Comparison of ENCODE assay signal across 8 cellular contexts in the genomic region with DNA sequence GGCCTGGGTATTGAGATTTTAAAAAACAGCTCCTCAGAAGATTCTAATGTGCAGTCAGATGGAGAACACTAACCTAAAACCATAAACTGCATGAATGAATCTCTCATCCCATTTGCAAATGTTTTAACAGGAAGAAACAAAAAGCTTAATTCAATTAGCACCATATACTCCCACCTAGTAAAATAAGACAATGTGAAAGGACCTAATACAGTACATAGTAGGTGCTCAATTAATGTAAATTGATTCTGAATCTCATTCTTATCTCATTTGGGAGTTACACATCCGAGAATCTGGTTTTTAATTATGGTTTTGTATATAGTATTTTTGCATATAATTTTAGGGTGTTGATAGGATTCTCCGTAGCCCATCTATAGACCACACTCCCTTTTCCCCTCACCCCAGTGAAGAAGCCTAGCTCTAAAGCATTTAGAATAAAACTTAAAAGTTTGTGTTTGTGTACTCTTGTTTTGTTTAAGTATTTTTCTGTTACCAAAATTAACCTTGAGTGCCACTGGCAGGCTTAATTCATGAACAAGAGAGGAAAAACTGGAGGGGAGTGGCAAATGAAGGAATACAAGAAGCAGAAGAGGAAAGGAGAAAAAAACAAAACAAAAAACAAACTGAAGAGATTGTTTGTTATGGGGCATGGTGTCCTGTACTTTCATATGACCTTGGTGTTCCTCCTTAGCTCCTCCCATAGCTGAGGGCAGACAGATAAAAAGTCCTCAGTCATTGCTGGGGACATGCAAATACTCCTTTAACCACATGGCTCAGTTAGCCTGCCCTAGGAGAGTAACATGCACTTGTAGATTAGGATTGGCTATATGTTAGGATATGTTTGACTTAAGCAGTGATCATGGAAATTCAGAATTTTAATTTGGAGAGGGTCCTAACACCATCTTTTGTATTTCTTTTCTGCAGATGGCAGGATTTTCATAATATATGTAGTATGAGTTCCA. TPM values are rescaled to one million over a fixed set of nuclear protein-coding genes. Genes with fewer than 3 reads are reported as not detected.
DNase-seq lines count a peak whose midpoint lies in the region; ATAC-seq, FAIRE-seq and TF ChIP-seq lines count a peak whose summit lies in the region.

No MANE protein-coding gene starts in this region.

- ATAC-seq in GM21515 (IDR thresholded peaks at IDR 0.05; ENCODE audit: unreplicated experiment), result peak; percentile 52

- intact Hi-C loops in left ventricle myocardium inferior (cut with micrococcal nuclease), result loop anchor here (10.0 kb wide), 1 partner anchor 55 kb away; no protein-coding TSS in a partner anchor

- H3K4me1 ChIP-seq in left ventricle myocardium inferior (peaks cover 58% of the 10 kb centered on the region), small intestine (ENCODE audit: control insufficient read depth in 2 of 2, insufficient read depth in 1 of 2, low read depth in 1 of 2, low read length in 1 of 2) (peaks cover 0 to 13% of the 10 kb centered on the region in 2 donors)

- H3K9me3 ChIP-seq in left ventricle myocardium inferior (replicated peaks) (no peaks in the 10 kb centered on the region), small intestine (ENCODE audit: control insufficient read depth, low read depth) (no peaks in the 10 kb centered on the region)

- WGBS in small intestine, 3 donors, result 60 to 72% (median 65%) methylated on average over 2 of the region's 2 CpGs

- peaks cover 45% of the 10 kb centered on the region for H3K36me3 ChIP-seq in left ventricle myocardium inferior
- H3K36me3 ChIP-seq in small intestine (ENCODE audit: control insufficient read depth in 2 of 2, insufficient read depth in 2 of 2, low read length in 2 of 2), result no peaks in the 10 kb centered on the region

- DNase-seq in GF-D8 (lab: John Stamatoyannopoulos, UW) (peak; percentile 68), HT1080 (ENCODE audit: low read depth) (peak; percentile 53), left ventricle myocardium inferior (no peak), small intestine (peak; percentile 78), KG1 (lab: John Stamatoyannopoulos, UW) (no peak), cortex of kidney (lab: John Stamatoyannopoulos, UW) (no peak)

- no peak for FAIRE-seq in small intestine (lab: Jason Lieb, UNC)

- H3K27ac ChIP-seq in VCaP, result peak overlapping the region; percentile 90
- peak overlapping the region; percentile 99 for H3K27ac ChIP-seq in left ventricle myocardium inferior (replicated peaks)
- H3K27ac ChIP-seq in small intestine (ENCODE audit: low read depth in 1 of 2, low read length in 1 of 2), result peak overlapping the region; percentile 97 to 99

- H3K4me3 ChIP-seq in left ventricle myocardium inferior, result peak overlapping the region; percentile 89
- peak overlapping the region; percentile 62 to 72 for H3K4me3 ChIP-seq in small intestine (ENCODE audit: low read depth in 1 of 2, low read length in 2 of 2)

- H3K27me3 ChIP-seq in left ventricle myocardium inferior (ENCODE audit: low read depth), result no peaks in the 10 kb centered on the region
- H3K27me3 ChIP-seq in small intestine (ENCODE audit: control insufficient read depth in 2 of 2, insufficient read depth in 2 of 2, low read length in 2 of 2), result no peaks in the 10 kb centered on the region

- no peak for TF ChIP-seq CTCF in VCaP (conservative IDR thresholded peaks at IDR 0.05)
- no peak for TF ChIP-seq CTCF in left ventricle myocardium inferior (IDR thresholded peaks at IDR 0.05; ENCODE audit: borderline replicate concordance)

RNA-seq across cellular contexts. Expression of a gene that starts 1.2 kb away (rescaled TPM):
- total RNA-seq in HT1080 (2014; rRNA removed; shearing (Covaris generic)), result 66.0 and 87.1 TPM in 2 replicates
- polyA plus RNA-seq in HT1080 (2015; cell fraction: cytosol; rRNA removed), result 44.7 and 45.9 TPM in 2 replicates
- 38.2 and 40.7 TPM in 2 replicates for polyA plus RNA-seq in HT1080 (2015; cell fraction: nucleus; rRNA removed)
- 120 TPM for total RNA-seq in left ventricle myocardium inferior
- 10 to 100 TPM; 26.2 to 38.5 (median 29.3) TPM for polyA plus RNA-seq in small intestine

RNA-seq across cellular contexts. Expression of a gene that starts 12.1 kb away (rescaled TPM):
- 0.14 and 0.17 TPM in 2 replicates for total RNA-seq in HT1080 (2014; rRNA removed; shearing (Covaris generic))
- polyA plus RNA-seq in HT1080 (2015; cell fraction: cytosol; rRNA removed), result 0.45 and 0.85 TPM in 2 replicates
- polyA plus RNA-seq in HT1080 (2015; cell fraction: nucleus; rRNA removed), result 2.0 and 3.1 TPM in 2 replicates
- 7.6 TPM for total RNA-seq in left ventricle myocardium inferior
- 1 to 10 TPM in 1 of 3 donors, under 1 TPM in 1, not detected in 1; under 0.01 to 2.6 TPM for polyA plus RNA-seq in small intestine

RNA-seq across cellular contexts. Expression of a gene that starts 42.8 kb away (rescaled TPM):
- total RNA-seq in HT1080 (2014; rRNA removed; shearing (Covaris generic)), result 77.4 and 93.7 TPM in 2 replicates
- 55.4 and 63.7 TPM in 2 replicates for polyA plus RNA-seq in HT1080 (2015; cell fraction: cytosol; rRNA removed)
- 53.4 and 80.3 TPM in 2 replicates for polyA plus RNA-seq in HT1080 (2015; cell fraction: nucleus; rRNA removed)
- total RNA-seq in left ventricle myocardium inferior, result 24.3 TPM
- 10 to 100 TPM; 20.6 to 31.3 (median 30.6) TPM for polyA plus RNA-seq in small intestine

RNA-seq across cellular contexts. Expression of a gene that starts 46.4 kb away (rescaled TPM):
- 55.7 and 58.9 TPM in 2 replicates for total RNA-seq in HT1080 (2014; rRNA removed; shearing (Covaris generic))
- polyA plus RNA-seq in HT1080 (2015; cell fraction: cytosol; rRNA removed), result 34.7 and 38.5 TPM in 2 replicates
- polyA plus RNA-seq in HT1080 (2015; cell fraction: nucleus; rRNA removed), result 198 and 212 TPM in 2 replicates
- 125 TPM for total RNA-seq in left ventricle myocardium inferior
- 10 to 100 TPM; 32.2 to 45.4 (median 43.5) TPM for polyA plus RNA-seq in small intestine

Comparison
In these comparisons a context has a peak if more than half of its experiments do, and no peak if none do; other contexts are left out.
1. DNase-seq: peak in GF-D8 (single experiment), HT1080 (single experiment) and small intestine (single experiment); none in left ventricle myocardium inferior (single experiment), KG1 (single experiment) and cortex of kidney (single experiment).
2. Peak in every context shown above with its lines, with median percentiles within 50 percentile points of each other: H3K27ac ChIP-seq.